ENCODE assay signal across 11 cellular contexts in the genomic region with DNA sequence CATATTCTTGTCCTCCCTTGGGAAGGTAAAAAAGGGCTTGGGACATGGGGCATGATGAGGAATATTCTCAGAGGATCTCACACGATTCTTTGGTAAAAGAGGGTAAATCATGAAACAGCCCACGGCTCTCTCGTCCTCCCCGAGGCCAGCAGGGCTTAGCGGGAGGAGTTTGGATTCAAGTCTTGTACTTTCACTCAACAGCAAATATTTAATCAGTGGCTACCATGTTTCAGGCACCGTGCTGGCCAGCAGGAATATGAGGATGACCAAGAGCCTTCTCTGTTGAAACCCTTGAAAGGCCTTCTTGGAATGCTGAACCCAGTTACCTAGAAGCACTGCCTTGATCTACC. TPM values are rescaled to one million over a fixed set of nuclear protein-coding genes. Genes with fewer than 3 reads are reported as not detected.
DNase-seq lines count a peak whose midpoint lies in the region; ATAC-seq, FAIRE-seq and TF ChIP-seq lines count a peak whose summit lies in the region.
"Had no signal": no experiment of that assay in that cellular context is flagged by ENCODE, and none has a peak within 500 bp of the region (broad histone marks: within the 10 kb centered on the region; RNA-seq: fewer than 3 reads in every experiment).

No MANE protein-coding gene starts in this region.

- H3K4me1 Mint-ChIP-seq in activated CD8-positive, alpha-beta memory T cell treated with anti-CD3 and anti-CD28 coated beads, Interleukin-2, amount 10 ng/mL, durations not matched to agents 7 days and 5 days, result peaks cover 87% of the 10 kb centered on the region
- peaks cover 67% of the 10 kb centered on the region for H3K4me1 Mint-ChIP-seq in activated naive CD8-positive, alpha-beta T cell treated with anti-CD3 and anti-CD28 coated beads, Interleukin-2, amount 10 ng/mL, durations not matched to agents 7 days and 5 days

- peaks cover 0 to 2% (median 0%) of the 10 kb centered on the region in 4 donors for H3K36me3 ChIP-seq in liver (ENCODE audit: control insufficient read depth in 4 of 4, insufficient read depth in 3 of 4, low read depth in 1 of 4, low read length in 3 of 4)
- no peaks in the 10 kb centered on the region for H3K36me3 ChIP-seq in testis (ENCODE audit: low read depth, missing control alignments)
- H3K36me3 ChIP-seq: neural progenitor cell had no signal

- WGBS in liver, result 31% methylated on average over 6 of the region's 6 CpGs
- 77 to 78% methylated on average over 6 of the region's 6 CpGs for WGBS in testis, 2 donors

- H3K4me3 ChIP-seq in liver (ENCODE audit: low read depth in 1 of 3, low read length in 3 of 3) (no peak overlapping the region), testis (no peak overlapping the region)
- H3K4me3 ChIP-seq: neural progenitor cell had no signal

- intact Hi-C loops in testis (cut with DNase I; ENCODE audit: low total_unique reads), result no loop called here

- no peak for ATAC-seq in activated CD8-positive, alpha-beta memory T cell treated with anti-CD3 and anti-CD28 coated beads, Interleukin-2, amount 10 ng/mL, durations not matched to agents 7 days and 5 days
- ATAC-seq in activated naive CD8-positive, alpha-beta T cell treated with anti-CD3 and anti-CD28 coated beads, Interleukin-2, amount 10 ng/mL, durations not matched to agents 7 days and 5 days (ENCODE audit: low read depth), result no peak

- peaks cover 53% of the 10 kb centered on the region for H3K36me3 Mint-ChIP-seq in activated CD8-positive, alpha-beta memory T cell treated with anti-CD3 and anti-CD28 coated beads, Interleukin-2, amount 10 ng/mL, durations not matched to agents 7 days and 5 days
- H3K36me3 Mint-ChIP-seq in activated naive CD8-positive, alpha-beta T cell treated with anti-CD3 and anti-CD28 coated beads, Interleukin-2, amount 10 ng/mL, durations not matched to agents 7 days and 5 days, result peaks cover 31% of the 10 kb centered on the region

- H3K9me3 ChIP-seq in liver (ENCODE audit: control insufficient read depth in 4 of 4, low read length in 3 of 4) (no peaks in the 10 kb centered on the region), testis (no peaks in the 10 kb centered on the region)

- H3K4me3 Mint-ChIP-seq in activated CD8-positive, alpha-beta memory T cell treated with anti-CD3 and anti-CD28 coated beads, Interleukin-2, amount 10 ng/mL, durations not matched to agents 7 days and 5 days, result peak overlapping the region; percentile 45
- H3K4me3 Mint-ChIP-seq in activated naive CD8-positive, alpha-beta T cell treated with anti-CD3 and anti-CD28 coated beads, Interleukin-2, amount 10 ng/mL, durations not matched to agents 7 days and 5 days, result peak overlapping the region; percentile 51
- H3K4me3 Mint-ChIP-seq: neural progenitor cell had no signal

- H3K9me3 Mint-ChIP-seq in activated CD8-positive, alpha-beta memory T cell treated with anti-CD3 and anti-CD28 coated beads, Interleukin-2, amount 10 ng/mL, durations not matched to agents 7 days and 5 days (ENCODE audit: low read depth), result no peaks in the 10 kb centered on the region
- H3K9me3 Mint-ChIP-seq in activated naive CD8-positive, alpha-beta T cell treated with anti-CD3 and anti-CD28 coated beads, Interleukin-2, amount 10 ng/mL, durations not matched to agents 7 days and 5 days, result no peaks in the 10 kb centered on the region
- H3K9me3 Mint-ChIP-seq: neural progenitor cell had no signal

- H3K9ac ChIP-seq in liver (ENCODE audit: low read depth in 1 of 2, low read length in 2 of 2), result peak overlapping the region in 1 of 2 donors; percentile 11
- H3K9ac ChIP-seq: neural progenitor cell had no signal

- H3K27ac Mint-ChIP-seq in activated CD8-positive, alpha-beta memory T cell treated with anti-CD3 and anti-CD28 coated beads, Interleukin-2, amount 10 ng/mL, durations not matched to agents 7 days and 5 days, result peak overlapping the region; percentile 93
- peak overlapping the region; percentile 77 for H3K27ac Mint-ChIP-seq in activated naive CD8-positive, alpha-beta T cell treated with anti-CD3 and anti-CD28 coated beads, Interleukin-2, amount 10 ng/mL, durations not matched to agents 7 days and 5 days
- H3K27ac Mint-ChIP-seq: neural progenitor cell had no signal

- no peaks in the 10 kb centered on the region for H3K27me3 ChIP-seq in liver (ENCODE audit: control insufficient read depth in 4 of 4, insufficient read depth in 4 of 4, low read length in 3 of 4)
- no peaks in the 10 kb centered on the region for H3K27me3 ChIP-seq in testis
- H3K27me3 ChIP-seq: neural progenitor cell had no signal

- peak overlapping the region; percentile 81 to 95 for H3K27ac ChIP-seq in liver (ENCODE audit: low read depth in 1 of 2, low read length in 2 of 2)
- peak overlapping the region; percentile 64 to 83 for H3K27ac ChIP-seq in testis
- H3K27ac ChIP-seq: neural progenitor cell had no signal

- no peak for TF ChIP-seq POLR2A in testis (IDR thresholded peaks at IDR 0.05)

- no peak for TF ChIP-seq CTCF in liver (IDR thresholded peaks at IDR 0.05; ENCODE audit: low read depth, low read length, missing input control)
- no peak for TF ChIP-seq CTCF in testis (IDR thresholded peaks at IDR 0.05)

- CTCF ChIA-PET in activated CD8-positive, alpha-beta memory T cell treated with anti-CD3 and anti-CD28 coated beads, Interleukin-2, amount 10 ng/mL, durations not matched to agents 7 days and 5 days (lab: Charles Lee), result interaction anchor here (1.4 to 17.0 kb wide), 4 partner anchors 9 to 90 kb away, joined by 3 to 144 read pairs (median 6); a partner anchor contains a TSS

- TF ChIP-seq RAD21 in liver (IDR thresholded peaks at IDR 0.05), result no peak

- no peak for DNase-seq in activated CD8-positive, alpha-beta memory T cell treated with anti-CD3 and anti-CD28 coated beads, Interleukin-2, amount 10 ng/mL, durations not matched to agents 7 days and 5 days
- no peak for DNase-seq in activated CD8-positive, alpha-beta memory T cell treated with anti-CD3 and anti-CD28 coated beads, Interleukin-2, amount 50 U/mL, for 4 hours
- no peak for DNase-seq in activated naive CD8-positive, alpha-beta T cell treated with anti-CD3 and anti-CD28 coated beads, Interleukin-2, amount 10 ng/mL, durations not matched to agents 7 days and 5 days
- no peak for DNase-seq in testis
- DNase-seq in mucosa of gallbladder (ENCODE audit: low spot score), result no peak
- DNase-seq in HTR-8/SVneo (ENCODE audit: insufficient read length, low spot score), result no peak
- no peak for DNase-seq in HPDE6-E6E7 (ENCODE audit: extremely low spot score)

- POLR2A ChIA-PET in activated naive CD8-positive, alpha-beta T cell treated with anti-CD3 and anti-CD28 coated beads, Interleukin-2, amount 10 ng/mL, durations not matched to agents 7 days and 5 days (lab: Charles Lee), result interaction anchor here (0.6 to 5.5 kb wide), 3 partner anchors 9 to 100 kb away, joined by 4 to 30 read pairs (median 5); a partner anchor contains a TSS

- no peaks in the 10 kb centered on the region for H3K27me3 Mint-ChIP-seq in activated CD8-positive, alpha-beta memory T cell treated with anti-CD3 and anti-CD28 coated beads, Interleukin-2, amount 10 ng/mL, durations not matched to agents 7 days and 5 days
- no peaks in the 10 kb centered on the region for H3K27me3 Mint-ChIP-seq in activated naive CD8-positive, alpha-beta T cell treated with anti-CD3 and anti-CD28 coated beads, Interleukin-2, amount 10 ng/mL, durations not matched to agents 7 days and 5 days

- FAIRE-seq in HTR-8/SVneo (lab: Jason Lieb, UNC), result no peak
- FAIRE-seq: H54 had no signal

- H3K4me1 ChIP-seq in liver (ENCODE audit: control insufficient read depth in 4 of 4, insufficient read depth in 4 of 4, low read length in 3 of 4) (peaks cover 19 to 66% (median 53%) of the 10 kb centered on the region in 4 donors), testis (peaks cover 33% of the 10 kb centered on the region)

TF ChIP-seq in liver, 16 proteins besides CTCF, POLR2A, EP300 and RAD21:
- peak in 1 of 2 donors; percentile 6 for TF ChIP-seq RXRA (IDR thresholded peaks at IDR 0.05)
- TF ChIP-seq NR2F2 (IDR thresholded peaks at IDR 0.05), result no peak

RNA-seq across cellular contexts. Expression of a gene that starts 8.8 kb away (rescaled TPM):
- total RNA-seq in activated CD8-positive, alpha-beta memory T cell treated with anti-CD3 and anti-CD28 coated beads, Interleukin-2, amount 10 ng/mL, durations not matched to agents 7 days and 5 days, result 10 to 100 TPM; 39.3 to 43.0 TPM
- 10 to 100 TPM; 25.9 to 33.7 TPM for total RNA-seq in activated naive CD8-positive, alpha-beta T cell treated with anti-CD3 and anti-CD28 coated beads, Interleukin-2, amount 10 ng/mL, durations not matched to agents 7 days and 5 days
- total RNA-seq in liver (1 to 10 TPM; 1.2 to 7.8 TPM), testis (10 to 100 TPM; 12.4 to 14.6 TPM), mucosa of gallbladder (19.1 TPM)
- polyA plus RNA-seq in liver (1 to 10 TPM; 2.2 to 6.1 TPM), testis (ENCODE audit: insufficient read depth, low read depth, low replicate concordance) (24.9 TPM)

RNA-seq across cellular contexts. Expression of a gene that starts 46.1 kb away (rescaled TPM):
- total RNA-seq in activated CD8-positive, alpha-beta memory T cell treated with anti-CD3 and anti-CD28 coated beads, Interleukin-2, amount 10 ng/mL, durations not matched to agents 7 days and 5 days, result under 1 TPM; 0.23 to 0.49 TPM
- total RNA-seq in activated naive CD8-positive, alpha-beta T cell treated with anti-CD3 and anti-CD28 coated beads, Interleukin-2, amount 10 ng/mL, durations not matched to agents 7 days and 5 days, result under 1 TPM; 0.53 to 0.65 TPM
- total RNA-seq in liver, result not detected
- not detected for polyA plus RNA-seq in liver
- 10 to 100 TPM; 15.5 to 47.4 TPM for total RNA-seq in testis
- 72.0 TPM for polyA plus RNA-seq in testis (ENCODE audit: insufficient read depth, low read depth, low replicate concordance)
- not detected for total RNA-seq in mucosa of gallbladder
- total RNA-seq: epithelial cell of proximal tubule had no signal

Comparison
In these comparisons a context has a peak if more than half of its experiments do, and no peak if none do; other contexts are left out.
1. RNA of a gene that starts 46.1 kb away (total RNA-seq): 15.5 to 47.4 TPM in testis; 0.53 to 0.65 TPM in activated naive CD8-positive, alpha-beta T cell treated with anti-CD3 and anti-CD28 coated beads, Interleukin-2, amount 10 ng/mL, durations not matched to agents 7 days and 5 days, 0.23 to 0.49 TPM in activated CD8-positive, alpha-beta memory T cell treated with anti-CD3 and anti-CD28 coated beads, Interleukin-2, amount 10 ng/mL, durations not matched to agents 7 days and 5 days, not detected in mucosa of gallbladder (single experiment) and not detected in liver; every median in the first group is over 10 times any median in the second.